In the genomic region with DNA sequence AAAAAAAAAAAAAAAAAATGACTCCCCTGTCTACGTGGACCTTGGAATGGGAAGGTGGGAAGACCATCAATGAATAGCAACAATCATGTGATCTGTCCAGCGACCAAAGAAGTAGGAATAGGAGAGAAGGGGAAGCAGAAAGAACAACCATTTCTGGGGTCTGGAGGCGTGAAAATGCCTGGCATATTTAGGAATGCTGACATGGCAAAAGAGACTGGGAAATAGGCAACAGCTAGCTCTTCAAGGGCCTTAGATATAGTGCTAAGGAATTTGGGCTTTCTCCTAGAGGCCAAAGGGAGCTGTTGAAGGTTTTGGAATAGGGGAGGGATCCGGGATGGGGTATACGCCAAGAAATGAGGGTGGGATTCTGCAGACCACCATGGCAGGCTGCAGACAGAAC, we compare ENCODE assay signal across 2 cellular contexts.
TF ChIP-seq lines count a peak whose summit lies in the region.

No MANE protein-coding gene starts in this region.

TF ChIP-seq in IMR-90, 13 proteins besides CTCF, POLR2A, EP300 and RAD21 (continued from another document):
- TF ChIP-seq, protein P1, sequence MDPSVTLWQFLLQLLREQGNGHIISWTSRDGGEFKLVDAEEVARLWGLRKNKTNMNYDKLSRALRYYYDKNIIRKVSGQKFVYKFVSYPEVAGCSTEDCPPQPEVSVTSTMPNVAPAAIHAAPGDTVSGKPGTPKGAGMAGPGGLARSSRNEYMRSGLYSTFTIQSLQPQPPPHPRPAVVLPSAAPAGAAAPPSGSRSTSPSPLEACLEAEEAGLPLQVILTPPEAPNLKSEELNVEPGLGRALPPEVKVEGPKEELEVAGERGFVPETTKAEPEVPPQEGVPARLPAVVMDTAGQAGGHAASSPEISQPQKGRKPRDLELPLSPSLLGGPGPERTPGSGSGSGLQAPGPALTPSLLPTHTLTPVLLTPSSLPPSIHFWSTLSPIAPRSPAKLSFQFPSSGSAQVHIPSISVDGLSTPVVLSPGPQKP (IDR thresholded peaks at IDR 0.05; ENCODE audit: borderline replicate concordance, low read depth, low read length), result no peak
- TF ChIP-seq SMC3 (IDR thresholded peaks at IDR 0.05; ENCODE audit: low read depth, low read length), result no peak

TF ChIP-seq in HEK293T, 16 proteins besides CTCF, POLR2A, EP300 and RAD21 (continued from another document):
- no peak for TF ChIP-seq CTBP1 (IDR thresholded peaks at IDR 0.05; ENCODE audit: borderline replicate concordance)
- no peak for TF ChIP-seq ZNF384 (IDR thresholded peaks at IDR 0.05)
- TF ChIP-seq FOXA1 (IDR thresholded peaks at IDR 0.05), result no peak
- no peak for TF ChIP-seq LEF1 (IDR thresholded peaks at IDR 0.05; ENCODE audit: borderline replicate concordance)
- TF ChIP-seq FOXM1 (IDR thresholded peaks at IDR 0.05; ENCODE audit: borderline replicate concordance), result no peak
- no peak for TF ChIP-seq TARDBP (IDR thresholded peaks at IDR 0.05)
- TF ChIP-seq SUZ12 (IDR thresholded peaks at IDR 0.05), result no peak
- no peak for TF ChIP-seq FOXK2 (IDR thresholded peaks at IDR 0.05)
- TF ChIP-seq BHLHE40 (IDR thresholded peaks at IDR 0.05; ENCODE audit: borderline replicate concordance), result no peak
